ENCODE assay signal across 23 cellular contexts in the genomic region with DNA sequence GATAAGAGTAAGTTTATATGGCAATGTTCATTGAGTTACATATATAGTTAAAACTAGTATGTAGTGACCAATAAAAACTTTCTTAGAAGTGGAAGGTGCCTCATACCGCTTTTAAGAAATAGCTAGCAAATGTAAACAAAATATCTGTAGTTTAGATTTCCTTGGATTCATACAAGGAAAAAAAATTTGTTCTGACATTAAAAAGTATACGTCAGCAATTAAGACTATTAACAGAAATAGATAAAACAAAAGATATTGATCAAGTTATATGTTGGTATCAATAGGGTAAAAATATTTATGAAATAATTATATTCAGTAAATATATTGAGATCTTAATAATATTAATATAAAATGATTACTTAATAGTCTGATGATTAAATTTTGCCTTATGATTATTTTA.
"Had no signal": no experiment of that assay in that cellular context is flagged by ENCODE, and none has a peak within 500 bp of the region (broad histone marks: within the 10 kb centered on the region; RNA-seq: fewer than 3 reads in every experiment).

No MANE protein-coding gene starts in this region.

- DNase-seq: Kasumi-1, MM.1S, NCI-H1092 treated with DMSO at 0.1 percent for 48 hours, NCI-H1436 treated with DMSO at 0.1 percent for 48 hours, NCI-H1694, NCI-H187 treated with DMSO at 0.1 percent for 48 hours, NCI-H2029 treated with DMSO at 0.1 percent for 48 hours, NCI-H2171 treated with DMSO at 0.1 percent for 48 hours, NCI-H345, NCI-H446 treated with DMSO at 0.1 percent for 48 hours, NCI-H510A treated with DMSO at 0.1 percent for 48 hours, NCI-H526, NCI-H748 treated with DMSO at 0.1 percent for 48 hours, Right ventricle myocardium superior, RPMI8226, SIG-M5, SK-N-SH, SW 1271 had no signal

- H3K36me3 ChIP-seq: SJSA1 had no signal

- H3K4me2 ChIP-seq: KMS-11, SK-N-SH had no signal

- H3K27ac ChIP-seq: HL-60, KMS-11, SJSA1 had no signal

- H3K27me3 ChIP-seq: SJSA1 had no signal

- H3K4me1 ChIP-seq: SJSA1 had no signal

- FAIRE-seq: HTR-8/SVneo, RCC 7860 had no signal

- H3K9me3 ChIP-seq: SJSA1, SK-N-SH had no signal

- H3K4me3 ChIP-seq: SJSA1 had no signal

- H3K9ac ChIP-seq: KMS-11, SK-N-SH had no signal
